7 cellular contexts compared by ENCODE assay signal in genomic region chr1:103676335-103676734, GRCh38. TPM values are rescaled to one million over a fixed set of nuclear protein-coding genes. Genes with fewer than 3 reads are reported as not detected.
"Had no signal": no experiment of that assay in that cellular context is flagged by ENCODE, and none has a peak within 500 bp of the region (broad histone marks: within the 10 kb centered on the region; RNA-seq: fewer than 3 reads in every experiment).

No MANE protein-coding gene starts in this region.

RNA-seq across cellular contexts. Expression of gene AMY1B, which starts 19.7 kb away (rescaled TPM):
- total RNA-seq: GM23248, GM23338, H1, H4, H7, H9, HFFc6 had no signal
- polyA plus RNA-seq: GM23248, GM23338, H1 had no signal

RNA-seq across cellular contexts. Expression of gene AMY1A, which starts 20.8 kb away (rescaled TPM):
- total RNA-seq: GM23248, GM23338, H1, H4, H7, H9, HFFc6 had no signal
- polyA plus RNA-seq: GM23248, GM23338, H1 had no signal

RNA-seq across cellular contexts. Expression of gene AMY2A, which starts 59.1 kb away (rescaled TPM):
- total RNA-seq: GM23248, GM23338, H1, H4, H7, H9, HFFc6 had no signal
- polyA plus RNA-seq: GM23248, GM23338, H1 had no signal
